Comparison of ENCODE assay signal across 15 cellular contexts in the genomic region with DNA sequence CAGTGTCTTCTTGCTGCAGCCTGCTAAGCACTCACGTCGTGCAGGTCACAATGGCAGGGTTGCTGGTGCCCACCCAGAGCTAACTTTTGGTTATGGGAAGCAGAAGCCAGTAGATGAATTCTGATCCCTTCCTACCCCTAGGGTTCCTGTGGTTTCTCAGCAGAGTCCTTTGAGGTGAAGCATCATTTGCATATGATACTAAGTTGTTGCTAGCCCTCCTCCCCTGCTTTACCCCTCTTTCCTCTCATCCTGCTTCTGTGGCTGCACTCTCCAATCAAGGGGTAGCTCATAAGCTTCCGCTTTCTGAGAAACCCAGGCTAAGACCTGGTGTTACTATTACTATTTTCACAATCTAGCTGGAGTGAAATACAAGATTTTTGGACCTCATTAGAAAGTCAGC. TPM values are rescaled to one million over a fixed set of nuclear protein-coding genes. Genes with fewer than 3 reads are reported as not detected.
DNase-seq lines count a peak whose midpoint lies in the region; ATAC-seq and TF ChIP-seq lines count a peak whose summit lies in the region.
"Had no signal": no experiment of that assay in that cellular context is flagged by ENCODE, and none has a peak within 500 bp of the region (broad histone marks: within the 10 kb centered on the region; RNA-seq: fewer than 3 reads in every experiment).

No MANE protein-coding gene starts in this region.

- no peaks in the 10 kb centered on the region for H3K36me3 ChIP-seq in OCI-LY7 (ENCODE audit: insufficient read depth, low read length)

- H3K4me2 ChIP-seq in OCI-LY7 (ENCODE audit: low read length) = peak overlapping the region; percentile 7; the same call in 1 of the 2 replicates

- no peaks in the 10 kb centered on the region for H3K36me3 Mint-ChIP-seq in natural killer cell treated with Interleukin-12 subunit alpha and Interleukin-12 subunit beta and Interleukin-15 and Interleukin-18, amount 100 ng/mL, for 72 hours
- H3K36me3 Mint-ChIP-seq in natural killer cell (no peaks in the 10 kb centered on the region), type B pancreatic cell (peaks cover 8% of the 10 kb centered on the region)

- CTCF ChIA-PET in OCI-LY7 (lab: Charles Lee; ENCODE audit: unreplicated experiment) = no interaction called here

- H3K27ac ChIP-seq in OCI-LY7 (ENCODE audit: low read depth, low read length, poor library complexity, severe bottlenecking) = no peak overlapping the region

- DNase-seq in natural killer cell treated with Interleukin-12 subunit alpha and Interleukin-12 subunit beta and Interleukin-15 and Interleukin-18, amount 100 ng/mL, for 72 hours (ENCODE audit: low spot score) = no peak
- DNase-seq in natural killer cell (no peak), OCI-LY7 (ENCODE audit: low spot score) (peak; percentile 44), type B pancreatic cell (ENCODE audit: extremely low spot score, unreplicated experiment) (peak; percentile 13), COLO668 (lab: John Stamatoyannopoulos, UW; ENCODE audit: unreplicated experiment) (no peak), NCI-H2081 (lab: John Stamatoyannopoulos, UW) (no peak), head of caudate nucleus (no peak)
- DNase-seq: DMS 273 treated with DMSO at 0.1 percent for 48 hours, EL, NCI-H1417 treated with DMSO at 0.1 percent for 48 hours, NCI-H2029, NCI-H748 treated with DMSO at 0.1 percent for 48 hours, SW 1271 had no signal

- H3K4me1 Mint-ChIP-seq in natural killer cell treated with Interleukin-12 subunit alpha and Interleukin-12 subunit beta and Interleukin-15 and Interleukin-18, amount 100 ng/mL, for 72 hours (ENCODE audit: low read depth in 2 of 2) = peaks cover 46 to 69% of the 10 kb centered on the region in 2 donors
- H3K4me1 Mint-ChIP-seq in natural killer cell (peaks cover 33 to 40% of the 10 kb centered on the region in 2 donors), type B pancreatic cell (ENCODE audit: unreplicated experiment) (peaks cover 22% of the 10 kb centered on the region)

- no peaks in the 10 kb centered on the region for H3K27me3 Mint-ChIP-seq in natural killer cell treated with Interleukin-12 subunit alpha and Interleukin-12 subunit beta and Interleukin-15 and Interleukin-18, amount 100 ng/mL, for 72 hours
- H3K27me3 Mint-ChIP-seq in natural killer cell (ENCODE audit: low read depth in 2 of 2) = no peaks in the 10 kb centered on the region
- H3K27me3 Mint-ChIP-seq in type B pancreatic cell = no peaks in the 10 kb centered on the region

- ATAC-seq in natural killer cell treated with Interleukin-12 subunit alpha and Interleukin-12 subunit beta and Interleukin-15 and Interleukin-18, amount 100 ng/mL, for 72 hours = peak; percentile 25 to 54
- no peak for ATAC-seq in natural killer cell
- peak; percentile 40 for ATAC-seq in HG03469 (IDR thresholded peaks at IDR 0.05; ENCODE audit: unreplicated experiment)
- ATAC-seq: Panc1 had no signal

- intact Hi-C loops in natural killer cell (cut with micrococcal nuclease) = no loop called here
- intact Hi-C loops in OCI-LY7 (cut with micrococcal nuclease; ENCODE audit: unreplicated experiment) = no loop called here
- intact Hi-C loops in head of caudate nucleus (cut with DNase I) = no loop called here

- H3K9me3 ChIP-seq in OCI-LY7 (ENCODE audit: low read length) = no peaks in the 10 kb centered on the region

- H3K79me2 ChIP-seq in OCI-LY7 (ENCODE audit: insufficient read depth, low read depth, low read length) = no peaks in the 10 kb centered on the region

- no peak overlapping the region for H3K4me3 Mint-ChIP-seq in natural killer cell treated with Interleukin-12 subunit alpha and Interleukin-12 subunit beta and Interleukin-15 and Interleukin-18, amount 100 ng/mL, for 72 hours
- H3K4me3 Mint-ChIP-seq in natural killer cell (no peak overlapping the region), type B pancreatic cell (no peak overlapping the region)

- H4K20me1 ChIP-seq in OCI-LY7 (ENCODE audit: insufficient read depth, low read length) = no peaks in the 10 kb centered on the region

- 0 out of 2 replicates have a peak overlapping the region, but pooled peaks have one; percentile 1 for H2AFZ ChIP-seq in OCI-LY7 (ENCODE audit: low read length)

- no peak overlapping the region for H3K4me3 ChIP-seq in OCI-LY7 (ENCODE audit: low read depth, low read length, poor library complexity, severe bottlenecking)

- POLR2A ChIA-PET in OCI-LY7 (lab: Charles Lee) = no interaction called here

- H3K27ac Mint-ChIP-seq in natural killer cell treated with Interleukin-12 subunit alpha and Interleukin-12 subunit beta and Interleukin-15 and Interleukin-18, amount 100 ng/mL, for 72 hours = peak overlapping the region in 1 of 2 donors; percentile 76
- no peak overlapping the region for H3K27ac Mint-ChIP-seq in natural killer cell
- no peak overlapping the region for H3K27ac Mint-ChIP-seq in type B pancreatic cell

- H3K9me2 ChIP-seq in OCI-LY7 (ENCODE audit: insufficient read depth, low read length) = no peaks in the 10 kb centered on the region

- H3K4me1 ChIP-seq in OCI-LY7 (ENCODE audit: insufficient read depth, low read length, poor library complexity, severe bottlenecking) = peaks cover 10% of the 10 kb centered on the region

- no TSS peak for BruUV-seq in OCI-LY7 (replicated peaks; lab: Mats Ljungman, UMichigan)

- no peaks in the 10 kb centered on the region for H3K9me3 Mint-ChIP-seq in natural killer cell treated with Interleukin-12 subunit alpha and Interleukin-12 subunit beta and Interleukin-15 and Interleukin-18, amount 100 ng/mL, for 72 hours
- H3K9me3 Mint-ChIP-seq in natural killer cell (no peaks in the 10 kb centered on the region), type B pancreatic cell (no peaks in the 10 kb centered on the region)

- no peak for TF ChIP-seq CTCF in natural killer cell (IDR thresholded peaks at IDR 0.05)
- no peak for TF ChIP-seq CTCF in OCI-LY7 (conservative IDR thresholded peaks at IDR 0.05; ENCODE audit: low read length)
- no peak for TF ChIP-seq CTCF in type B pancreatic cell (conservative IDR thresholded peaks at IDR 0.05)

RNA-seq across cellular contexts. Expression of a gene that starts 22.1 kb away (rescaled TPM):
- 10 to 100 TPM; 14.6 to 47.0 TPM for total RNA-seq in natural killer cell treated with Interleukin-12 subunit alpha and Interleukin-12 subunit beta and Interleukin-15 and Interleukin-18, amount 100 ng/mL, for 72 hours
- total RNA-seq in natural killer cell = 10 to 100 TPM; 52.1 to 83.5 (median 68.1) TPM
- total RNA-seq in OCI-LY7 (2014; rRNA removed; shearing (Covaris generic)) = 2.4 and 5.7 TPM in 2 replicates
- 4.9 and 6.0 TPM in 2 replicates for total RNA-seq in OCI-LY7 (2022)
- 12.4 and 43.1 TPM in 2 replicates for total RNA-seq in type B pancreatic cell (ENCODE audit: low replicate concordance)

Comparison
In these comparisons a context has a peak if more than half of its experiments do, and no peak if none do; other contexts are left out.
1. ATAC-seq: peak in natural killer cell treated with Interleukin-12 subunit alpha and Interleukin-12 subunit beta and Interleukin-15 and Interleukin-18, amount 100 ng/mL, for 72 hours (2 of 2) and HG03469 (single experiment); none in natural killer cell (0 of 3).
2. DNase-seq: peak in OCI-LY7 (single experiment) and type B pancreatic cell (single experiment); none in natural killer cell treated with Interleukin-12 subunit alpha and Interleukin-12 subunit beta and Interleukin-15 and Interleukin-18, amount 100 ng/mL, for 72 hours (single experiment), natural killer cell (single experiment), COLO668 (single experiment), NCI-H2081 (0 of 2) and head of caudate nucleus (0 of 42).